ENCODE assay signal across 8 cellular contexts in genomic region chr11:57480409-57481137, GRCh38. TPM values are rescaled to one million over a fixed set of nuclear protein-coding genes. Genes with fewer than 3 reads are reported as not detected.
DNase-seq lines count a peak whose midpoint lies in the region; ATAC-seq and TF ChIP-seq lines count a peak whose summit lies in the region.
"Had no signal": no experiment of that assay in that cellular context is flagged by ENCODE, and none has a peak within 500 bp of the region (broad histone marks: within the 10 kb centered on the region; RNA-seq: fewer than 3 reads in every experiment).

No MANE protein-coding gene starts in this region.

- TF ChIP-seq CTCF in GM10266 (IDR thresholded peaks at IDR 0.05; ENCODE audit: control insufficient read depth, insufficient read depth, low read depth, missing control alignments) (peak; percentile 79), epithelial cell of proximal tubule (conservative IDR thresholded peaks at IDR 0.05; ENCODE audit: low read depth, low read length) (peak; percentile 86), neural progenitor cell (IDR thresholded peaks at IDR 0.05) (peak; percentile 75)
- TF ChIP-seq CTCF in activated CD8-positive, alpha-beta T cell treated with anti-CD3 and anti-CD28 coated beads for 36 hours (IDR thresholded peaks at IDR 0.05) = peak; percentile 90

- POLR2A ChIA-PET in activated CD8-positive, alpha-beta T cell treated with anti-CD3 and anti-CD28 coated beads for 36 hours (lab: Charles Lee) = interaction anchor here (0.6 to 1.8 kb wide), 5 partner anchors 23 to 118 kb away, joined by 3 to 10 read pairs (median 3); no protein-coding TSS in a partner anchor

- CTCF ChIA-PET in activated CD8-positive, alpha-beta T cell treated with anti-CD3 and anti-CD28 coated beads for 36 hours (lab: Charles Lee) = interaction anchor here (0.8 to 9.7 kb wide), 13 partner anchors 8 to 132 kb away, joined by 3 to 254 read pairs (median 5); partner anchors contain the start of gene RTN4RL2

- H3K9me3 ChIP-seq in neural progenitor cell (ENCODE audit: low read depth) = no peaks in the 10 kb centered on the region

- H3K79me2 ChIP-seq in neural progenitor cell (ENCODE audit: low read depth) = no peaks in the 10 kb centered on the region

- H3K9ac ChIP-seq in neural progenitor cell = no peak overlapping the region

- H3K27ac Mint-ChIP-seq in activated CD8-positive, alpha-beta T cell treated with anti-CD3 and anti-CD28 coated beads for 36 hours = no peak overlapping the region
- no peak overlapping the region for H3K27ac Mint-ChIP-seq in neural progenitor cell
- H3K27ac Mint-ChIP-seq: dendritic cell treated with granulocyte-macrophage colony-stimulating factor and Interleukin-4, amounts not matched to agents 40 ng/mL and 50 ng/mL, for 4 days had no signal

- H3K9me3 Mint-ChIP-seq in activated CD8-positive, alpha-beta T cell treated with anti-CD3 and anti-CD28 coated beads for 36 hours = no peaks in the 10 kb centered on the region
- H3K9me3 Mint-ChIP-seq in neural progenitor cell = no peaks in the 10 kb centered on the region
- H3K9me3 Mint-ChIP-seq: dendritic cell treated with granulocyte-macrophage colony-stimulating factor and Interleukin-4, amounts not matched to agents 40 ng/mL and 50 ng/mL, for 4 days had no signal

- H3K27me3 ChIP-seq in neural progenitor cell = peaks cover 97% of the 10 kb centered on the region

- no peak overlapping the region for H3K4me2 ChIP-seq in neural progenitor cell

- H3K27ac ChIP-seq in neural progenitor cell = no peak overlapping the region

- H3K36me3 Mint-ChIP-seq in activated CD8-positive, alpha-beta T cell treated with anti-CD3 and anti-CD28 coated beads for 36 hours (ENCODE audit: low read depth) = peaks cover 20% of the 10 kb centered on the region
- no peaks in the 10 kb centered on the region for H3K36me3 Mint-ChIP-seq in neural progenitor cell

- H3K4me3 Mint-ChIP-seq in activated CD8-positive, alpha-beta T cell treated with anti-CD3 and anti-CD28 coated beads for 36 hours = no peak overlapping the region
- H3K4me3 Mint-ChIP-seq in neural progenitor cell = peak overlapping the region; percentile 71
- H3K4me3 Mint-ChIP-seq: dendritic cell treated with granulocyte-macrophage colony-stimulating factor and Interleukin-4, amounts not matched to agents 40 ng/mL and 50 ng/mL, for 4 days had no signal

- H3K4me1 ChIP-seq in neural progenitor cell = peaks cover 20% of the 10 kb centered on the region

- no peak overlapping the region for H2AFZ ChIP-seq in neural progenitor cell (replicated peaks)

- peaks cover 32% of the 10 kb centered on the region for H3F3A ChIP-seq in neural progenitor cell (ENCODE audit: low read depth)

- no peak overlapping the region for H3K4me3 ChIP-seq in epithelial cell of proximal tubule (ENCODE audit: low read depth, low read length)
- no peak overlapping the region for H3K4me3 ChIP-seq in neural progenitor cell

- ATAC-seq in HG03039 (IDR thresholded peaks at IDR 0.05; ENCODE audit: unreplicated experiment) = peak; percentile 40
- ATAC-seq in activated CD8-positive, alpha-beta T cell treated with anti-CD3 and anti-CD28 coated beads for 36 hours = peak; percentile 63

- intact Hi-C loops in activated CD8-positive, alpha-beta T cell treated with anti-CD3 and anti-CD28 coated beads for 36 hours (cut with micrococcal nuclease) = loop anchor here (2.0 kb wide), 1 partner anchor 22 kb away; no protein-coding TSS in a partner anchor

- H4K20me1 ChIP-seq in neural progenitor cell (ENCODE audit: low read depth) = peaks cover 18% of the 10 kb centered on the region

- no peaks in the 10 kb centered on the region for H3K36me3 ChIP-seq in neural progenitor cell

- DNase-seq in GM10266 (ENCODE audit: extremely low spot score) = peak; percentile 88
- peak; percentile 98 for DNase-seq in NCI-H82 (lab: John Stamatoyannopoulos, UW)
- DNase-seq in activated CD8-positive, alpha-beta T cell treated with anti-CD3 and anti-CD28 coated beads for 36 hours = peak; percentile 88
- DNase-seq in epithelial cell of proximal tubule (ENCODE audit: low read depth) = no peak
- peak; percentile 84 for DNase-seq in neural progenitor cell (ENCODE audit: low spot score)
- peak; percentile 68 for DNase-seq in ureter (ENCODE audit: low spot score)

- peaks cover 19% of the 10 kb centered on the region for H3K4me1 Mint-ChIP-seq in activated CD8-positive, alpha-beta T cell treated with anti-CD3 and anti-CD28 coated beads for 36 hours (ENCODE audit: low read depth)
- peaks cover 43% of the 10 kb centered on the region for H3K4me1 Mint-ChIP-seq in neural progenitor cell

- H3K27me3 Mint-ChIP-seq in activated CD8-positive, alpha-beta T cell treated with anti-CD3 and anti-CD28 coated beads for 36 hours = peaks cover 12% of the 10 kb centered on the region
- peaks cover 54% of the 10 kb centered on the region for H3K27me3 Mint-ChIP-seq in neural progenitor cell (ENCODE audit: insufficient read depth, low read depth)

RNA-seq across cellular contexts. Expression of gene RTN4RL2, which starts 20.2 kb away (rescaled TPM):
- total RNA-seq in activated CD8-positive, alpha-beta T cell treated with anti-CD3 and anti-CD28 coated beads for 36 hours = under 1 TPM; 0.23 to 0.27 TPM
- total RNA-seq in epithelial cell of proximal tubule = 0.98 TPM in 1 of 2 replicates, not detected in the other
- 0.13 and 1.9 TPM in 2 replicates for total RNA-seq in neural progenitor cell (ENCODE audit: low replicate concordance)
- total RNA-seq in ureter = 1.5 TPM

RNA-seq across cellular contexts. Expression of gene SLC43A1, which starts 34.9 kb away (rescaled TPM):
- total RNA-seq in activated CD8-positive, alpha-beta T cell treated with anti-CD3 and anti-CD28 coated beads for 36 hours = 10 to 100 TPM; 32.1 to 34.0 TPM
- total RNA-seq in epithelial cell of proximal tubule (3.6 and 9.0 TPM in 2 replicates), neural progenitor cell (ENCODE audit: low replicate concordance) (0.99 and 1.5 TPM in 2 replicates), ureter (10.4 TPM)

RNA-seq across cellular contexts. Expression of gene TIMM10, which starts 50.0 kb away (rescaled TPM):
- total RNA-seq in activated CD8-positive, alpha-beta T cell treated with anti-CD3 and anti-CD28 coated beads for 36 hours = 10 to 100 TPM; 75.2 to 84.2 TPM
- total RNA-seq in epithelial cell of proximal tubule = 43.1 and 89.1 TPM in 2 replicates
- total RNA-seq in neural progenitor cell (ENCODE audit: low replicate concordance) = 19.1 and 21.9 TPM in 2 replicates
- total RNA-seq in ureter = 50.5 TPM

RNA-seq across cellular contexts. Expression of gene SLC43A3, which starts 53.7 kb away (rescaled TPM):
- 100 to 1,000 TPM; 294 to 300 TPM for total RNA-seq in activated CD8-positive, alpha-beta T cell treated with anti-CD3 and anti-CD28 coated beads for 36 hours
- total RNA-seq in epithelial cell of proximal tubule = 66.0 and 127 TPM in 2 replicates
- 5.6 and 7.8 TPM in 2 replicates for total RNA-seq in neural progenitor cell (ENCODE audit: low replicate concordance)
- 27.2 TPM for total RNA-seq in ureter

RNA-seq across cellular contexts. Expression of gene SMTNL1, which starts 56.8 kb away (rescaled TPM):
- not detected for total RNA-seq in activated CD8-positive, alpha-beta T cell treated with anti-CD3 and anti-CD28 coated beads for 36 hours
- total RNA-seq in epithelial cell of proximal tubule = not detected in 2 replicates
- 0.28 TPM in 1 of 2 replicates, not detected in the other for total RNA-seq in neural progenitor cell (ENCODE audit: low replicate concordance)
- total RNA-seq in ureter = not detected
